In genomic region chr1:201692307-201693018, GRCh38 we compare ENCODE assay signal across 14 cellular contexts.
DNase-seq lines count a peak whose midpoint lies in the region; ATAC-seq and TF ChIP-seq lines count a peak whose summit lies in the region.
"Had no signal": no experiment of that assay in that cellular context is flagged by ENCODE, and none has a peak within 500 bp of the region (broad histone marks: within the 10 kb centered on the region; RNA-seq: fewer than 3 reads in every experiment).

No MANE protein-coding gene starts in this region.

- no peak overlapping the region for H3K4me3 ChIP-seq in fibroblast of the aortic adventitia (ENCODE audit: low read depth, low read length)
- H3K4me3 ChIP-seq in smooth muscle cell, result no peak overlapping the region
- H3K4me3 ChIP-seq in WERI-Rb-1 (ENCODE audit: low read depth, low read length), result no peak overlapping the region
- H3K4me3 ChIP-seq: BLaER1 treated with 17β-estradiol and CSF1 and Interleukin-3, amounts not matched to agents 10 nM and 100 nM; GM23338 had no signal

- H3F3A ChIP-seq in smooth muscle cell (ENCODE audit: low read depth), result peaks cover 8% of the 10 kb centered on the region

- WGBS in smooth muscle cell (ENCODE audit: low lambda C conversion rate), result 86% methylated on average over 1 of the region's 1 CpG

- intact Hi-C loops in Right ventricle myocardium superior (cut with DNase I), result loop anchor here (10.0 kb wide), 1 partner anchor 58 kb away; no protein-coding TSS in a partner anchor
- intact Hi-C loops in Right ventricle myocardium inferior (cut with DNase I), result no loop called here

- ATAC-seq in Right ventricle myocardium superior (ENCODE audit: poor library complexity), result peak; percentile 15
- no peak for ATAC-seq in Right ventricle myocardium inferior
- ATAC-seq: GM23338 had no signal

- H3K27ac ChIP-seq in smooth muscle cell (ENCODE audit: low read depth), result peak overlapping the region; percentile 35
- no peak overlapping the region for H3K27ac ChIP-seq in WERI-Rb-1
- H3K27ac ChIP-seq: BLaER1 treated with 17β-estradiol and CSF1 and Interleukin-3, amounts not matched to agents 10 nM and 100 nM had no signal

- peaks cover 38% of the 10 kb centered on the region for H3K4me1 ChIP-seq in smooth muscle cell (ENCODE audit: low read depth)

- H3K9me3 ChIP-seq in smooth muscle cell (replicated peaks; ENCODE audit: low read depth) (no peaks in the 10 kb centered on the region), WERI-Rb-1 (ENCODE audit: severe bottlenecking) (no peaks in the 10 kb centered on the region)
- H3K9me3 ChIP-seq: BLaER1 treated with 17β-estradiol and CSF1 and Interleukin-3, amounts not matched to agents 10 nM and 100 nM had no signal

- H3K27me3 ChIP-seq in smooth muscle cell (ENCODE audit: low read depth) (no peaks in the 10 kb centered on the region), WERI-Rb-1 (ENCODE audit: insufficient read depth, low read depth, severe bottlenecking) (no peaks in the 10 kb centered on the region)
- H3K27me3 ChIP-seq: BLaER1 treated with 17β-estradiol and CSF1 and Interleukin-3, amounts not matched to agents 10 nM and 100 nM had no signal

- H3K9ac ChIP-seq in smooth muscle cell (ENCODE audit: low read depth), result no peak overlapping the region
- H3K9ac ChIP-seq: BLaER1 treated with 17β-estradiol and CSF1 and Interleukin-3, amounts not matched to agents 10 nM and 100 nM had no signal

- H2AFZ ChIP-seq in smooth muscle cell (ENCODE audit: low read depth), result no peak overlapping the region
- H2AFZ ChIP-seq: GM23338 had no signal

- peaks cover 94% of the 10 kb centered on the region for H4K20me1 ChIP-seq in smooth muscle cell (ENCODE audit: low read depth)

- no peak for TF ChIP-seq CTCF in fibroblast of the aortic adventitia (IDR thresholded peaks at IDR 0.05; ENCODE audit: insufficient read depth, low read length)
- TF ChIP-seq CTCF in smooth muscle cell (IDR thresholded peaks at IDR 0.05; ENCODE audit: borderline replicate concordance, insufficient read depth, poor library complexity, severe bottlenecking), result no peak
- no peak for TF ChIP-seq CTCF in WERI-Rb-1 (IDR thresholded peaks at IDR 0.05; ENCODE audit: low read depth, low read length)

- H3K36me3 ChIP-seq in smooth muscle cell (ENCODE audit: low read depth) (no peaks in the 10 kb centered on the region), WERI-Rb-1 (peaks cover 3% of the 10 kb centered on the region; the same call in 1 of the 2 replicates)

- H3K4me2 ChIP-seq in smooth muscle cell, result no peak overlapping the region

- peaks cover 85% of the 10 kb centered on the region for H3K79me2 ChIP-seq in smooth muscle cell (ENCODE audit: low read depth)

- DNase-seq in Right ventricle myocardium superior, result no peak
- DNase-seq in Right ventricle myocardium inferior (ENCODE audit: missing footprints), result no peak
- DNase-seq in NCI-H345 treated with DMSO at 0.1 percent for 48 hours (lab: John Stamatoyannopoulos, UW; ENCODE audit: unreplicated experiment), result peak; percentile 46
- peak; percentile 33 for DNase-seq in fibroblast of the aortic adventitia (ENCODE audit: low read depth)
- no peak for DNase-seq in smooth muscle cell (lab: John Stamatoyannopoulos, UW; ENCODE audit: unreplicated experiment)
- DNase-seq in WERI-Rb-1, result no peak
- DNase-seq in activated T-cell treated with anti-CD3 and anti-CD28 coated beads for 4 hours, result no peak
- DNase-seq: CD8-positive, alpha-beta memory T cell; DMS79 treated with DMSO at 0.1 percent for 48 hours; MV-4-11; OCI-M1; RPMI8226 had no signal

Comparison
In these comparisons a context has a peak if more than half of its experiments do, and no peak if none do; other contexts are left out.
1. DNase-seq: peak in NCI-H345 treated with DMSO at 0.1 percent for 48 hours (single experiment) and fibroblast of the aortic adventitia (single experiment); none in Right ventricle myocardium superior (single experiment), Right ventricle myocardium inferior (single experiment), smooth muscle cell (single experiment), WERI-Rb-1 (single experiment) and activated T-cell treated with anti-CD3 and anti-CD28 coated beads for 4 hours (single experiment).